8 cellular contexts compared by ENCODE assay signal in the genomic region with DNA sequence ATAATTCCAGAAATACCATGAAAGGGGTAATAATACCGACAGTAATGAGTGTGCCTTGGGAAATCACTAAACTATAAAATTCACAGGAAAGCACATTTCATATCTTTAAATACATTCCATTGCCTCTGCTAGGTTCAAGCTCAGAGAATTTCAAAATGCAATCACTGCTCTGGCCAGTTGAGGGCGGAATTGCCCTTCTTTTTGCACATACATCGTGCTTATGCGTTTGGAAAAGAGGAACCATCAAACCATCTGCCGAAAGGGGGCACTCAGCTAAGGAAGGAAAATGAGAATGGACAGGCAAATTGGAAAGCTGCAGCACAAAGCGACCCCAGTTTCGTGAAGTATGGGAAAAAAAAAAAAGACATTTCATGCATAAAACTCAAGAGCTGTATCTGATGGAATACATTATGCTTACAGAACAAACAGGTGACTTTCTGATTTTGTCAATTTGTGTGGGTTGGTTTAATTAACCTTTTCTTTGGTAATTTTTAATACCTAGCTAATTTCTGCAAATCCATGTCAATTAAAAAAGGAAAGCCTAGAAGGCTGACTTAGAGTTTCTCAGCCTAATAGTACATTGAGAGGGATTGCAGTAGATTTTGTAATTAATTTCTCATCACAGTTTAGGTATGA.
DNase-seq lines count a peak whose midpoint lies in the region; ATAC-seq and TF ChIP-seq lines count a peak whose summit lies in the region.

No MANE protein-coding gene starts in this region.

- no peaks in the 10 kb centered on the region for H3K27me3 ChIP-seq in SJCRH30

- no peaks in the 10 kb centered on the region for H3K4me1 ChIP-seq in SJCRH30

- no peaks in the 10 kb centered on the region for H3K9me3 ChIP-seq in SJCRH30 (replicated peaks)

- H3K4me3 ChIP-seq in SJCRH30, result no peak overlapping the region

- H3K36me3 ChIP-seq in SJCRH30, result no peaks in the 10 kb centered on the region

- TF ChIP-seq CTCF in AG09319 (IDR thresholded peaks at IDR 0.05; ENCODE audit: low read depth, low read length), result peak; percentile 95

- intact Hi-C loops in left colon (cut with DNase I, micrococcal nuclease), result loop anchor here in 1 of 2 donors (10.0 kb wide), 1 partner anchor 754 kb away; no protein-coding TSS in a partner anchor

- no peak overlapping the region for H3K27ac ChIP-seq in SJCRH30
- no peak overlapping the region for H3K27ac ChIP-seq in caudate nucleus (ENCODE audit: low read depth, low read length)

- DNase-seq in AG09319 (ENCODE audit: extremely low read depth, low read depth) (peak; percentile 35), NCI-H1105 treated with DMSO at 0.1 percent for 48 hours (lab: John Stamatoyannopoulos, UW) (peak; percentile 81), SJCRH30 (peak; percentile 53 to 79), caudate nucleus (lab: John Stamatoyannopoulos, UW) (peak in 55 of 61 donors; percentile 1 to 94 (median 58)), left colon (peak; percentile 38 to 65)
- peak; percentile 70 for DNase-seq in stimulated activated CD8-positive, alpha-beta memory T cell treated with anti-CD3 and anti-CD28 coated beads, Interleukin-4, amount 100 ng/mL, for 48 hours

- ATAC-seq in GM18517 (IDR thresholded peaks at IDR 0.05; ENCODE audit: unreplicated experiment) (peak; percentile 100), HG02885 (IDR thresholded peaks at IDR 0.05; ENCODE audit: poor library complexity, unreplicated experiment) (peak; percentile 100), left colon (peak; percentile 80)
